8 cellular contexts compared by ENCODE assay signal in the genomic region with DNA sequence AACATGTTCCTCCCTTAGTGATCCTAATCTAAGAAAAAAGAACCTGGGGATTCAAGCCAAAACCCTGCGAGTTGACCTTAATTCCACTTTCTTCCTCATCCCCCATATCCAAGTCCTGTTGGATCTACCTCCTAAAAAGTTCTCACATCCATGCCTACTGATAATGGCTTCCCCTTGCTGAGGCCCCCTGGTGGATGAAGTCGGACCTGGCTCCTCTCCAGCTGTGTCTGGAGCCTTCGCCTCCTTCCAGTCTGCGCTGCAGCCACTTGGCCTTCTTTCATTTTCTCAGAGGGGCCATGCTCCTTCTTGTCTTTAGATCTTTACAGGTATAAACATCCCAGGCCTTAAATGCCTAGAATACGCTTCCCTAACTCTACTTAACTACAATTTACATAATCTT. TPM values are rescaled to one million over a fixed set of nuclear protein-coding genes. Genes with fewer than 3 reads are reported as not detected.
DNase-seq lines count a peak whose midpoint lies in the region; ATAC-seq and TF ChIP-seq lines count a peak whose summit lies in the region.

No MANE protein-coding gene starts in this region.

- intact Hi-C loops in activated T-helper 1 cell treated with anti-CD3 and anti-CD28 coated beads, Interleukin-12 subunit alpha, Interleukin-12 subunit beta, Interleukin-2, Interleukin-4 antibody, amounts not matched to agents 30 ng/mL and 10 ng/mL and 1 ng/mL, durations not matched to agents 14 hours and 24 hours and 36 hours (cut with micrococcal nuclease): loop anchor here (10.0 kb wide), 1 partner anchor 317 kb away; no protein-coding TSS in a partner anchor

- H3K4me3 Mint-ChIP-seq in chondrocyte (ENCODE audit: unreplicated experiment): no peak overlapping the region
- H3K4me3 Mint-ChIP-seq in activated T-helper 1 cell treated with anti-CD3 and anti-CD28 coated beads, Interleukin-12 subunit alpha, Interleukin-12 subunit beta, Interleukin-2, Interleukin-4 antibody, amounts not matched to agents 30 ng/mL and 10 ng/mL and 1 ng/mL, durations not matched to agents 14 hours and 24 hours and 36 hours: no peak overlapping the region

- peak overlapping the region; percentile 32 for H3K27ac Mint-ChIP-seq in chondrocyte (ENCODE audit: unreplicated experiment)
- no peak overlapping the region for H3K27ac Mint-ChIP-seq in activated T-helper 1 cell treated with anti-CD3 and anti-CD28 coated beads, Interleukin-12 subunit alpha, Interleukin-12 subunit beta, Interleukin-2, Interleukin-4 antibody, amounts not matched to agents 30 ng/mL and 10 ng/mL and 1 ng/mL, durations not matched to agents 14 hours and 24 hours and 36 hours

- no peaks in the 10 kb centered on the region for H3K9me3 Mint-ChIP-seq in chondrocyte (ENCODE audit: low read depth)
- no peaks in the 10 kb centered on the region for H3K9me3 Mint-ChIP-seq in activated T-helper 1 cell treated with anti-CD3 and anti-CD28 coated beads, Interleukin-12 subunit alpha, Interleukin-12 subunit beta, Interleukin-2, Interleukin-4 antibody, amounts not matched to agents 30 ng/mL and 10 ng/mL and 1 ng/mL, durations not matched to agents 14 hours and 24 hours and 36 hours

- peaks cover 80% of the 10 kb centered on the region for H3K4me1 Mint-ChIP-seq in chondrocyte (ENCODE audit: low read depth)
- H3K4me1 Mint-ChIP-seq in activated T-helper 1 cell treated with anti-CD3 and anti-CD28 coated beads, Interleukin-12 subunit alpha, Interleukin-12 subunit beta, Interleukin-2, Interleukin-4 antibody, amounts not matched to agents 30 ng/mL and 10 ng/mL and 1 ng/mL, durations not matched to agents 14 hours and 24 hours and 36 hours (ENCODE audit: low read depth): no peaks in the 10 kb centered on the region

- no peak for ATAC-seq in HG03521 (IDR thresholded peaks at IDR 0.05; ENCODE audit: unreplicated experiment)

- H3K36me3 Mint-ChIP-seq in chondrocyte (ENCODE audit: low read depth): peaks cover 8% of the 10 kb centered on the region
- no peaks in the 10 kb centered on the region for H3K36me3 Mint-ChIP-seq in activated T-helper 1 cell treated with anti-CD3 and anti-CD28 coated beads, Interleukin-12 subunit alpha, Interleukin-12 subunit beta, Interleukin-2, Interleukin-4 antibody, amounts not matched to agents 30 ng/mL and 10 ng/mL and 1 ng/mL, durations not matched to agents 14 hours and 24 hours and 36 hours (ENCODE audit: low read depth)

- TF ChIP-seq CTCF in AG09309 (IDR thresholded peaks at IDR 0.05; ENCODE audit: control insufficient read depth, insufficient read depth, low read depth, low read length, missing control alignments) (peak; percentile 55), GM12872 (IDR thresholded peaks at IDR 0.05; ENCODE audit: insufficient read depth, low read depth, low read length) (peak; percentile 75), chondrocyte (IDR thresholded peaks at IDR 0.05) (peak; percentile 71)

- DNase-seq in AG09309 (ENCODE audit: low read depth) (no peak), NCI-H1694 (lab: John Stamatoyannopoulos, UW) (peak; percentile 51), chondrocyte (ENCODE audit: low spot score) (no peak), myocyte (ENCODE audit: low read depth) (peak; percentile 6), NCI-H526 treated with DMSO at 0.1 percent for 48 hours (lab: John Stamatoyannopoulos, UW) (no peak)
- DNase-seq in activated T-helper 1 cell treated with anti-CD3 and anti-CD28 coated beads, Interleukin-12 subunit alpha, Interleukin-12 subunit beta, Interleukin-2, Interleukin-4 antibody, amounts not matched to agents 30 ng/mL and 10 ng/mL and 1 ng/mL, durations not matched to agents 14 hours and 24 hours and 36 hours (ENCODE audit: low spot score): no peak

- H3K4me3 ChIP-seq in AG09309 (ENCODE audit: control insufficient read depth, low read depth, low read length): no peak overlapping the region

- H3K27me3 Mint-ChIP-seq in chondrocyte (ENCODE audit: low read depth): no peaks in the 10 kb centered on the region
- H3K27me3 Mint-ChIP-seq in activated T-helper 1 cell treated with anti-CD3 and anti-CD28 coated beads, Interleukin-12 subunit alpha, Interleukin-12 subunit beta, Interleukin-2, Interleukin-4 antibody, amounts not matched to agents 30 ng/mL and 10 ng/mL and 1 ng/mL, durations not matched to agents 14 hours and 24 hours and 36 hours (ENCODE audit: insufficient read depth): no peaks in the 10 kb centered on the region

RNA-seq across cellular contexts. Expression of a gene that starts 8.1 kb away (rescaled TPM):
- total RNA-seq in chondrocyte (53.2 to 54.6 TPM (median 53.5 TPM) in 3 replicates), myocyte (0.03 and 0.10 TPM in 2 replicates)
- 2.0 TPM for polyA plus RNA-seq in myocyte (2012)
- total RNA-seq in activated T-helper 1 cell treated with anti-CD3 and anti-CD28 coated beads, Interleukin-12 subunit alpha, Interleukin-12 subunit beta, Interleukin-2, Interleukin-4 antibody, amounts not matched to agents 30 ng/mL and 10 ng/mL and 1 ng/mL, durations not matched to agents 14 hours and 24 hours and 36 hours: not detected in 2 replicates

Comparison
In these comparisons a context has a peak if more than half of its experiments do, and no peak if none do; other contexts are left out.
1. DNase-seq: peak in NCI-H1694 (single experiment) and myocyte (single experiment); none in AG09309 (single experiment), chondrocyte (single experiment), NCI-H526 treated with DMSO at 0.1 percent for 48 hours (single experiment) and activated T-helper 1 cell treated with anti-CD3 and anti-CD28 coated beads, Interleukin-12 subunit alpha, Interleukin-12 subunit beta, Interleukin-2, Interleukin-4 antibody, amounts not matched to agents 30 ng/mL and 10 ng/mL and 1 ng/mL, durations not matched to agents 14 hours and 24 hours and 36 hours (single experiment).
2. RNA of a gene that starts 8.1 kb away (total RNA-seq): 53.2 to 54.6 TPM in chondrocyte; 0.03 to 0.10 TPM in myocyte and not detected in activated T-helper 1 cell treated with anti-CD3 and anti-CD28 coated beads, Interleukin-12 subunit alpha, Interleukin-12 subunit beta, Interleukin-2, Interleukin-4 antibody, amounts not matched to agents 30 ng/mL and 10 ng/mL and 1 ng/mL, durations not matched to agents 14 hours and 24 hours and 36 hours; every median in the first group is over 10 times any median in the second.
3. Peak in every context shown above with its lines, with median percentiles within 50 percentile points of each other: CTCF ChIP-seq.